In the genomic region with DNA sequence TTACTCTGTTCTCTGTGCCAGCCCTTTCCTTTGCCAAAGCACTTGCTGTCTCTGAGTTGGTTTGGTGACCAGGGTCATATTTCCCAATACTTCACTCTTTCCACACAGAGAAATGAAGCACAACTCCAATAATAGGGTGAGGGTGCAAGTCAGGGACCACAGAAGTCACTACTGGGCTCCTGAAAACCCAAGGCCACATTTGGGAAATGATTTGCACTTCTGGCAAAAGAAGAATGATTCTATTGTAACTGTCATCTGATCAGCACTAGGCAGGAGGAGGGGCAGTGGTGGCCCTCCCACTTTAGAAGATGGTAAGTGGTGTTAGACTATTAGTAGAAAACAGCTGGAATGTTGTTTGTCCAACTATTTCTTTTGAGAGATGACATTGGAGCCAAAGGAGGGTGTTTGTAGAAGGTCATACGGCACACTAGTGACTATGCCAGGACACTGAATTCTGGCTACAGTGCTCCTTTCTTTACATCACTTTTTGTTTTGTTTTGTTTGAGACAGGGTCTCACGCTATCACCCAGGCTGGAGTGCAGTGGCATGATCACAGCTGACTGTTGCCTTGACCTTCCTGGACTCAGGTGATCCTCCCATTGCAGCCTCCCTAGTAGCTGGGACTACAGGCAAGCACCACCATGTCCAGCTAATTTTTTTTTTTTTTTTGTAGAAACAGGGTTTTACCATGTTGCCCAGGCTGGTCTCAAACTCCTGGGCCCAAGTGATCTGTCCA, we compare ENCODE assay signal across 26 cellular contexts. TPM values are rescaled to one million over a fixed set of nuclear protein-coding genes. Genes with fewer than 3 reads are reported as not detected.
DNase-seq lines count a peak whose midpoint lies in the region; ATAC-seq and TF ChIP-seq lines count a peak whose summit lies in the region.
"Had no signal": no experiment of that assay in that cellular context is flagged by ENCODE, and none has a peak within 500 bp of the region (broad histone marks: within the 10 kb centered on the region; RNA-seq: fewer than 3 reads in every experiment).

No MANE protein-coding gene starts in this region.

- TF ChIP-seq CTCF in Calu3 (IDR thresholded peaks at IDR 0.05; ENCODE audit: unreplicated experiment) = no peak

- H3K4me1 Mint-ChIP-seq in Calu3 (ENCODE audit: low read depth, unreplicated experiment) = no peaks in the 10 kb centered on the region
- H3K4me1 Mint-ChIP-seq: B cell; neural crest cell; stimulated activated memory B cell treated with anti-CD40 and anti-IgM and Interleukin-4, amounts not matched to agents 10 μg/mL and 1 μg/mL and 100 μg/mL, for 72 hours had no signal

- no peak overlapping the region for H3K27ac Mint-ChIP-seq in Calu3 (ENCODE audit: unreplicated experiment)
- H3K27ac Mint-ChIP-seq: activated CD8-positive, alpha-beta T cell treated with anti-CD3 and anti-CD28 coated beads for 36 hours; activated naive CD8-positive, alpha-beta T cell treated with anti-CD3 and anti-CD28 coated beads, Interleukin-2, amount 50 U/mL, for 24 hours; B cell; stimulated activated memory B cell treated with anti-CD40 and anti-IgM and Interleukin-4, amounts not matched to agents 10 μg/mL and 1 μg/mL and 100 μg/mL, for 72 hours had no signal

- H3K4me1 ChIP-seq in subcutaneous abdominal adipose tissue (ENCODE audit: control insufficient read depth in 5 of 5, insufficient read depth in 5 of 5, low read length in 5 of 5) = peaks cover 0 to 27% (median 6%) of the 10 kb centered on the region in 5 donors
- H3K4me1 ChIP-seq: prostate gland, thyroid gland had no signal

- no peaks in the 10 kb centered on the region for H3K36me3 Mint-ChIP-seq in Calu3 (ENCODE audit: insufficient read depth, unreplicated experiment)

- H3K27me3 ChIP-seq in subcutaneous abdominal adipose tissue (ENCODE audit: control insufficient read depth in 5 of 5, insufficient read depth in 4 of 5, low read length in 5 of 5) = no peaks in the 10 kb centered on the region
- H3K27me3 ChIP-seq: thyroid gland had no signal

- no peaks in the 10 kb centered on the region for H3K9me3 ChIP-seq in subcutaneous abdominal adipose tissue (ENCODE audit: control insufficient read depth in 5 of 5, low read length in 5 of 5)
- H3K9me3 ChIP-seq: prostate gland, thyroid gland had no signal

- CTCF ChIA-PET in Calu3 (lab: Charles Lee) = no interaction called here

- H3K27me3 Mint-ChIP-seq in Calu3 (ENCODE audit: unreplicated experiment) = no peaks in the 10 kb centered on the region
- H3K27me3 Mint-ChIP-seq: activated CD8-positive, alpha-beta T cell treated with anti-CD3 and anti-CD28 coated beads for 36 hours; activated naive CD8-positive, alpha-beta T cell treated with anti-CD3 and anti-CD28 coated beads, Interleukin-2, amount 50 U/mL, for 24 hours; B cell; stimulated activated memory B cell treated with anti-CD40 and anti-IgM and Interleukin-4, amounts not matched to agents 10 μg/mL and 1 μg/mL and 100 μg/mL, for 72 hours had no signal

- no peak overlapping the region for H3K4me3 Mint-ChIP-seq in Calu3 (ENCODE audit: low read depth, unreplicated experiment)
- H3K4me3 Mint-ChIP-seq: activated CD8-positive, alpha-beta T cell treated with anti-CD3 and anti-CD28 coated beads for 36 hours; activated naive CD8-positive, alpha-beta T cell treated with anti-CD3 and anti-CD28 coated beads, Interleukin-2, amount 50 U/mL, for 24 hours; B cell; neural crest cell; stimulated activated memory B cell treated with anti-CD40 and anti-IgM and Interleukin-4, amounts not matched to agents 10 μg/mL and 1 μg/mL and 100 μg/mL, for 72 hours had no signal

- no peaks in the 10 kb centered on the region for H3K9me3 Mint-ChIP-seq in Calu3 (ENCODE audit: low read depth, unreplicated experiment)

- BruUV-seq in Calu3 (replicated peaks; lab: Mats Ljungman, UMichigan) = no TSS peak

- H3K36me3 ChIP-seq in subcutaneous abdominal adipose tissue (ENCODE audit: control insufficient read depth in 5 of 5, insufficient read depth in 5 of 5, low read length in 5 of 5) = no peaks in the 10 kb centered on the region
- H3K36me3 ChIP-seq: prostate gland, thyroid gland had no signal

- peak overlapping the region in 1 of 5 donors; percentile 58 for H3K9ac ChIP-seq in subcutaneous abdominal adipose tissue (ENCODE audit: low read length in 5 of 5)
- H3K9ac ChIP-seq: GM23248 had no signal

- ATAC-seq in left lobe of liver = peak; percentile 87
- ATAC-seq: activated CD4-positive, CD25-positive, alpha-beta regulatory T cell treated with anti-CD3 and anti-CD28 coated beads, Interleukin-2, amount 50 U/mL, for 24 hours; activated CD8-positive, alpha-beta T cell treated with anti-CD3 and anti-CD28 coated beads for 36 hours; activated naive CD8-positive, alpha-beta T cell treated with anti-CD3 and anti-CD28 coated beads, Interleukin-2, amount 50 U/mL, for 24 hours; GM12878; stimulated activated memory B cell treated with anti-CD40 and anti-IgM and Interleukin-4, amounts not matched to agents 10 μg/mL and 1 μg/mL and 100 μg/mL, for 72 hours had no signal

- peak overlapping the region; percentile 84 for H3K27ac ChIP-seq in subcutaneous abdominal adipose tissue (ENCODE audit: low read depth, low read length)
- H3K27ac ChIP-seq: GM23248, prostate gland, thyroid gland had no signal

- peak; percentile 64 for DNase-seq in NCI-H2227 treated with DMSO at 0.1 percent for 48 hours (lab: John Stamatoyannopoulos, UW)
- DNase-seq in NCI-H2227 (lab: John Stamatoyannopoulos, UW; ENCODE audit: unreplicated experiment) = no peak
- peak in 39 of 56 donors; percentile 3 to 70 (median 26) for DNase-seq in amygdala (lab: John Stamatoyannopoulos, UW)
- peak; percentile 77 for DNase-seq in left lobe of liver (ENCODE audit: low spot score)
- DNase-seq in Calu3 = no peak
- no peak for DNase-seq in DMS 273 treated with DMSO at 0.1 percent for 48 hours (lab: John Stamatoyannopoulos, UW)
- no peak for DNase-seq in stimulated activated CD4-positive, alpha-beta T cell treated with anti-CD3 and anti-CD28 coated beads, Interleukin-15, amount 100 ng/mL, for 24 hours
- DNase-seq: activated CD8-positive, alpha-beta T cell treated with anti-CD3 and anti-CD28 coated beads for 36 hours; activated gamma-delta T cell; activated naive CD8-positive, alpha-beta T cell treated with anti-CD3 and anti-CD28 coated beads, Interleukin-2, amount 50 U/mL, for 24 hours; activated T-cell treated with anti-CD3 and anti-CD28 coated beads for 4 hours; DMS79 treated with DMSO at 0.1 percent for 48 hours; glutamatergic neuron; GM23248; NCI-H2029; NCI-H526; thyroid gland had no signal

- intact Hi-C loops in Calu3 (cut with micrococcal nuclease; ENCODE audit: unreplicated experiment) = no loop called here

- H3K4me3 ChIP-seq in subcutaneous abdominal adipose tissue (ENCODE audit: low read depth in 1 of 5, low read length in 5 of 5) = no peak overlapping the region
- H3K4me3 ChIP-seq: coronary artery, GM12878, GM23248, prostate gland, skin epidermis, thyroid gland had no signal

RNA-seq across cellular contexts. Expression of a gene that starts 10.8 kb away (rescaled TPM):
- total RNA-seq in left lobe of liver = 127 TPM
- 45.1 and 47.9 TPM in 2 replicates for total RNA-seq in Calu3 (2022)

RNA-seq across cellular contexts. Expression of a gene that starts 47.5 kb away (rescaled TPM):
- total RNA-seq in left lobe of liver = 4.0 TPM
- total RNA-seq in Calu3 (2022) = 3.1 and 4.5 TPM in 2 replicates

Comparison
In these comparisons a context has a peak if more than half of its experiments do, and no peak if none do; other contexts are left out.
1. DNase-seq: peak in NCI-H2227 treated with DMSO at 0.1 percent for 48 hours (single experiment), amygdala (39 of 56) and left lobe of liver (single experiment); none in NCI-H2227 (single experiment), Calu3 (single experiment), DMS 273 treated with DMSO at 0.1 percent for 48 hours (single experiment) and stimulated activated CD4-positive, alpha-beta T cell treated with anti-CD3 and anti-CD28 coated beads, Interleukin-15, amount 100 ng/mL, for 24 hours (single experiment).